Comparison of ENCODE assay signal across 25 cellular contexts in the genomic region with DNA sequence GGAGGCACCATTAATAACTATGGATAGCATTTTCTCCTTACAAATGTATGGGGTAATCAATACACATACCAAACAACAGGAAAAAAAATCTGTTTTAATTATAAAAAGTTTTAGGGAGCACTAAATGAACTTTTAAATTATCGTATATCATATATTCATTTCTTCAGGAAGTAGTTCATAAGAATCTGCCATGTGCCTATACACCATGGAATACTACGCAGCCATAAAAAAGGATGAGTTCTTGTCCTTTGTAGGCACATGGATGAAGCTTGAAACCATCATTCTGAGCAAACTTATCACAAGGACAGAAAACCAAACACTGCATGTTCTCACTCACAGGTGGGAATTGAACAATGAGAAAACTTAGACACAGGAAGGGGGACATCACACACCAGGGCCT.
"Had no signal": no experiment of that assay in that cellular context is flagged by ENCODE, and none has a peak within 500 bp of the region (broad histone marks: within the 10 kb centered on the region; RNA-seq: fewer than 3 reads in every experiment).

No MANE protein-coding gene starts in this region.

- H3K4me3 Mint-ChIP-seq: dendritic cell treated with granulocyte-macrophage colony-stimulating factor and Interleukin-4, amounts not matched to agents 40 ng/mL and 50 ng/mL, for 4 days; effector memory CD8-positive, alpha-beta T cell; endodermal cell; mesothelial cell of epicardium; naive B cell; naive thymus-derived CD8-positive, alpha-beta T cell had no signal

- ATAC-seq: effector memory CD8-positive, alpha-beta T cell; esophagus mucosa; gastrocnemius medialis; heart right ventricle; left cardiac atrium; left lung; left ventricle myocardium superior; lower lobe of right lung; mucosa of descending colon; naive thymus-derived CD8-positive, alpha-beta T cell had no signal

- H3K27ac ChIP-seq: epithelial cell of prostate, esophagus squamous epithelium, gastrocnemius medialis, heart right ventricle, left lung, lower lobe of right lung had no signal

- H3K4me1 ChIP-seq: esophagus squamous epithelium, gastrocnemius medialis, heart right ventricle, left lung, lower lobe of right lung had no signal

- H3K4me3 ChIP-seq: esophagus squamous epithelium, gastrocnemius medialis, heart right ventricle, left lung, lower lobe of right lung, mucosa of descending colon had no signal

- H3K27ac Mint-ChIP-seq: dendritic cell treated with granulocyte-macrophage colony-stimulating factor and Interleukin-4, amounts not matched to agents 40 ng/mL and 50 ng/mL, for 4 days; effector memory CD8-positive, alpha-beta T cell; endodermal cell; mesothelial cell of epicardium had no signal

- H3K27me3 Mint-ChIP-seq: dendritic cell treated with granulocyte-macrophage colony-stimulating factor and Interleukin-4, amounts not matched to agents 40 ng/mL and 50 ng/mL, for 4 days; effector memory CD8-positive, alpha-beta T cell; naive B cell; naive thymus-derived CD8-positive, alpha-beta T cell had no signal

- DNase-seq: cortex of kidney; effector CD8-positive, alpha-beta T cell; effector memory CD8-positive, alpha-beta T cell; endodermal cell; erythroblast; esophagus squamous epithelium; foreskin fibroblast; foreskin melanocyte; gastrocnemius medialis; glutamatergic neuron; head of caudate nucleus; heart right ventricle; hippocampal formation; left cardiac atrium; left lung; left ventricle myocardium superior; lower lobe of right lung; mesenchymal stem cell; mucosa of descending colon; naive B cell; naive thymus-derived CD8-positive, alpha-beta T cell had no signal

- H3K36me3 ChIP-seq: esophagus squamous epithelium, gastrocnemius medialis, heart right ventricle, left lung, lower lobe of right lung had no signal

- H3K36me3 Mint-ChIP-seq: naive thymus-derived CD8-positive, alpha-beta T cell had no signal

- H3K9me3 ChIP-seq: esophagus squamous epithelium, gastrocnemius medialis, left lung, lower lobe of right lung, mucosa of descending colon had no signal

- H3K9me3 Mint-ChIP-seq: dendritic cell treated with granulocyte-macrophage colony-stimulating factor and Interleukin-4, amounts not matched to agents 40 ng/mL and 50 ng/mL, for 4 days; endodermal cell had no signal

- H3K4me1 Mint-ChIP-seq: endodermal cell had no signal
